ENCODE assay signal across 13 cellular contexts in genomic region chr14:50063876-50064420, GRCh38. TPM values are rescaled to one million over a fixed set of nuclear protein-coding genes. Genes with fewer than 3 reads are reported as not detected.
DNase-seq lines count a peak whose midpoint lies in the region; ATAC-seq and TF ChIP-seq lines count a peak whose summit lies in the region.
"Had no signal": no experiment of that assay in that cellular context is flagged by ENCODE, and none has a peak within 500 bp of the region (broad histone marks: within the 10 kb centered on the region; RNA-seq: fewer than 3 reads in every experiment).

No MANE protein-coding gene starts in this region.

- CTCF ChIA-PET in RWPE1 (lab: Yijun Ruan, JAX): no interaction called here

- H3K27me3 Mint-ChIP-seq in activated T-cell treated with anti-CD3 and anti-CD28 coated beads, Interleukin-2, amount 50 U/mL, for 72 hours (ENCODE audit: low read depth): no peaks in the 10 kb centered on the region

- H3K4me3 Mint-ChIP-seq in activated T-cell treated with anti-CD3 and anti-CD28 coated beads, Interleukin-2, amount 50 U/mL, for 72 hours: peak overlapping the region; percentile 21 to 89

- no peak for TF ChIP-seq POLR2A in esophagus squamous epithelium (IDR thresholded peaks at IDR 0.05)

- POLR2A ChIA-PET in RWPE1 (lab: Yijun Ruan, JAX; ENCODE audit: low non-redundant PET): no interaction called here

- no peak for ATAC-seq in activated T-cell treated with anti-CD3 and anti-CD28 coated beads, Interleukin-2, amount 50 U/mL, for 72 hours (replicated peaks in 1 of 2)
- no peak for ATAC-seq in upper lobe of right lung
- ATAC-seq: esophagus mucosa, SK-N-SH treated with all-trans-retinoic acid at 6 μM for 48 hours had no signal

- no peaks in the 10 kb centered on the region for H3K9me3 Mint-ChIP-seq in activated T-cell treated with anti-CD3 and anti-CD28 coated beads, Interleukin-2, amount 50 U/mL, for 72 hours

- no peaks in the 10 kb centered on the region for H3K9me3 ChIP-seq in esophagus squamous epithelium
- no peaks in the 10 kb centered on the region for H3K9me3 ChIP-seq in upper lobe of right lung

- H3K27me3 ChIP-seq in esophagus squamous epithelium (no peaks in the 10 kb centered on the region), upper lobe of right lung (no peaks in the 10 kb centered on the region)

- H3K27ac Mint-ChIP-seq in activated T-cell treated with anti-CD3 and anti-CD28 coated beads, Interleukin-2, amount 50 U/mL, for 72 hours: no peak overlapping the region

- peaks cover 6 to 10% of the 10 kb centered on the region in 2 donors for H3K36me3 Mint-ChIP-seq in activated T-cell treated with anti-CD3 and anti-CD28 coated beads, Interleukin-2, amount 50 U/mL, for 72 hours (ENCODE audit: insufficient read depth in 2 of 2)

- DNase-seq in activated T-cell treated with anti-CD3 and anti-CD28 coated beads, Interleukin-2, amount 50 U/mL, for 72 hours: no peak
- DNase-seq in activated T-cell treated with anti-CD3 and anti-CD28 coated beads, Interleukin-2, amount 50 U/mL, for 1 hour: no peak
- DNase-seq in RWPE1 (ENCODE audit: low spot score) (no peak), esophagus squamous epithelium (lab: John Stamatoyannopoulos, UW) (no peak), upper lobe of right lung (peak; percentile 25), NCI-H1930 (lab: John Stamatoyannopoulos, UW) (no peak), NCI-H2171 treated with DMSO at 0.1 percent for 48 hours (lab: John Stamatoyannopoulos, UW) (no peak), NCI-H2107 (lab: John Stamatoyannopoulos, UW) (no peak)
- DNase-seq: Kasumi-1, NCI-H2081 treated with DMSO at 0.1 percent for 48 hours had no signal

- 0 out of 2 replicates have a peak overlapping the region, but pooled peaks have one; percentile 11 for H3K27ac ChIP-seq in RWPE1
- peak overlapping the region; percentile 3 to 82 (median 29) for H3K27ac ChIP-seq in esophagus squamous epithelium
- H3K27ac ChIP-seq in upper lobe of right lung: no peak overlapping the region

- TF ChIP-seq CTCF in RWPE1 (conservative IDR thresholded peaks at IDR 0.05; ENCODE audit: low read depth) (no peak), esophagus squamous epithelium (IDR thresholded peaks at IDR 0.05) (no peak), upper lobe of right lung (IDR thresholded peaks at IDR 0.05) (no peak)

- WGBS in esophagus squamous epithelium, 2 donors: 87 to 89% methylated on average over 5 of the region's 9 CpGs

- no peak overlapping the region for H3K4me3 ChIP-seq in esophagus squamous epithelium
- H3K4me3 ChIP-seq in upper lobe of right lung: no peak overlapping the region
- H3K4me3 ChIP-seq: lung had no signal

- H3K4me1 ChIP-seq in esophagus squamous epithelium: peaks cover 26 to 80% (median 35%) of the 10 kb centered on the region in 3 donors
- peaks cover 36% of the 10 kb centered on the region for H3K4me1 ChIP-seq in upper lobe of right lung

- H3K4me1 Mint-ChIP-seq in activated T-cell treated with anti-CD3 and anti-CD28 coated beads, Interleukin-2, amount 50 U/mL, for 72 hours (ENCODE audit: low read depth): peaks cover 93% of the 10 kb centered on the region

- intact Hi-C loops in esophagus squamous epithelium (cut with DNase I): no loop called here
- intact Hi-C loops in upper lobe of right lung (cut with DNase I): no loop called here

- H3K36me3 ChIP-seq in esophagus squamous epithelium: no peaks in the 10 kb centered on the region
- H3K36me3 ChIP-seq in upper lobe of right lung: no peaks in the 10 kb centered on the region

RNA-seq across cellular contexts. Expression of gene VCPKMT, which starts 52.4 kb away (rescaled TPM):
- 10 to 100 TPM; 11.3 to 13.8 TPM for total RNA-seq in activated T-cell treated with anti-CD3 and anti-CD28 coated beads, Interleukin-2, amount 50 U/mL, for 72 hours
- total RNA-seq in esophagus squamous epithelium (1 to 10 TPM; 3.9 to 8.6 (median 4.8) TPM), upper lobe of right lung (6.2 TPM)
